Comparison of ENCODE assay signal across 8 cellular contexts in genomic region chr2:12839339-12839738, GRCh38.
"Had no signal": no experiment of that assay in that cellular context is flagged by ENCODE, and none has a peak within 500 bp of the region (broad histone marks: within the 10 kb centered on the region; RNA-seq: fewer than 3 reads in every experiment).

No MANE protein-coding gene starts in this region.

- H3K4me3 ChIP-seq: K562 had no signal

- H3K4me2 ChIP-seq: KMS-11 had no signal

- DNase-seq: IMR-90, KBM-7, KG1 had no signal

- H3K4me3 Mint-ChIP-seq: IgD-negative memory B cell had no signal

- ATAC-seq: HepG2, K562 had no signal

- H3K27ac Mint-ChIP-seq: IgD-negative memory B cell had no signal

- H3K9me3 Mint-ChIP-seq: IgD-negative memory B cell had no signal

- H3K4me1 Mint-ChIP-seq: IgD-negative memory B cell had no signal

- H3K27ac ChIP-seq: HL-60, KMS-11 had no signal

- H3K36me3 Mint-ChIP-seq: IgD-negative memory B cell had no signal
